Comparison of ENCODE assay signal across 28 cellular contexts in genomic region chr1:32208463-32208862, GRCh38. TPM values are rescaled to one million over a fixed set of nuclear protein-coding genes. Genes with fewer than 3 reads are reported as not detected.
DNase-seq lines count a peak whose midpoint lies in the region; ATAC-seq, FAIRE-seq and TF ChIP-seq lines count a peak whose summit lies in the region.
"Had no signal": no experiment of that assay in that cellular context is flagged by ENCODE, and none has a peak within 500 bp of the region (broad histone marks: within the 10 kb centered on the region; RNA-seq: fewer than 3 reads in every experiment).

No MANE protein-coding gene starts in this region.

- peaks cover 33% of the 10 kb centered on the region for H3K4me1 ChIP-seq in BLaER1
- peaks cover 10 to 31% of the 10 kb centered on the region in 2 experiments; a peak in 4 of 5 replicates for H3K4me1 ChIP-seq in K562 (replicated peaks in 1 of 2; ENCODE audit: control insufficient read depth in 2 of 2, insufficient read depth in 2 of 2, low read length in 2 of 2)
- H3K4me1 ChIP-seq in skeletal muscle tissue (ENCODE audit: control insufficient read depth in 3 of 3, insufficient read depth in 3 of 3, low read length in 3 of 3) = peaks cover 25 to 30% (median 29%) of the 10 kb centered on the region in 3 donors

- peaks cover 4% of the 10 kb centered on the region for H3K9me1 ChIP-seq in K562 (ENCODE audit: control insufficient read depth, insufficient read depth, low read length)

- peak overlapping the region; percentile 59 for H3K27ac Mint-ChIP-seq in HFFc6
- H3K27ac Mint-ChIP-seq: natural killer cell treated with Interleukin-12 subunit alpha and Interleukin-12 subunit beta and Interleukin-15 and Interleukin-18, amount 100 ng/mL, for 72 hours had no signal

- FAIRE-seq in K562 (lab: Jason Lieb, UNC) = no peak
- FAIRE-seq: HTR-8/SVneo had no signal

- no peak for TF ChIP-seq CTCF in HFFc6 (IDR thresholded peaks at IDR 0.05)
- no peak for TF ChIP-seq CTCF in K562 (IDR thresholded peaks at IDR 0.05 in 2 of 3, conservative IDR thresholded peaks at IDR 0.05 in 1 of 3; ENCODE audit: insufficient read depth in 2 of 3, low read depth in 1 of 3, low read length in 3 of 3)

- CTCF ChIA-PET in K562 (lab: Yijun Ruan, JAX; ENCODE audit: low intra/inter-chr PET ratio) = interaction anchor here (0.7 kb wide), 1 partner anchor 90 kb away, joined by 3 read pairs; no protein-coding TSS in a partner anchor

- H3K4me3 Mint-ChIP-seq in HFFc6 = no peak overlapping the region
- H3K4me3 Mint-ChIP-seq: CD14-positive monocyte; natural killer cell treated with Interleukin-12 subunit alpha and Interleukin-12 subunit beta and Interleukin-15 and Interleukin-18, amount 100 ng/mL, for 72 hours had no signal

- peaks cover 1% of the 10 kb centered on the region for H3K27me3 Mint-ChIP-seq in HFFc6 (ENCODE audit: insufficient read depth)
- H3K27me3 Mint-ChIP-seq: natural killer cell treated with Interleukin-12 subunit alpha and Interleukin-12 subunit beta and Interleukin-15 and Interleukin-18, amount 100 ng/mL, for 72 hours had no signal

- peaks cover 20% of the 10 kb centered on the region for H3K4me1 Mint-ChIP-seq in HFFc6 (ENCODE audit: low read depth)

- H3K9me3 ChIP-seq in BLaER1 (no peaks in the 10 kb centered on the region), K562 (replicated peaks; ENCODE audit: control insufficient read depth, insufficient read depth, low read depth, low read length) (no peaks in the 10 kb centered on the region), skeletal muscle tissue (ENCODE audit: control insufficient read depth in 3 of 3, low read length in 3 of 3) (no peaks in the 10 kb centered on the region)
- H3K9me3 ChIP-seq: ovary, SK-N-SH, upper lobe of right lung had no signal

- H4K20me1 ChIP-seq in BLaER1 (no peaks in the 10 kb centered on the region), K562 (replicated peaks; ENCODE audit: control insufficient read depth, insufficient read depth, low read length) (no peaks in the 10 kb centered on the region)

- POLR2A ChIA-PET in K562 (lab: Yijun Ruan, JAX) = interaction anchor here (0.5 to 7.8 kb wide), 6 partner anchors 7 to 127 kb away, joined by 3 to 80 read pairs (median 4); partner anchors contain the start of gene CCDC28B

- peak overlapping the region; percentile 15; the same call in 1 of the 2 replicates for H3K4me2 ChIP-seq in BLaER1
- no peak overlapping the region for H3K4me2 ChIP-seq in K562 (ENCODE audit: insufficient read depth, low read length)
- H3K4me2 ChIP-seq: KMS-11, SK-N-SH had no signal

- no TSS peak for BruUV-seq in K562 (replicated peaks; lab: Mats Ljungman, UMichigan)

- no peak for TF ChIP-seq POLR2A in K562 (conservative IDR thresholded peaks at IDR 0.05)

- no peak for TF ChIP-seq RAD21 in K562 (CRISPR knock-in tag; conservative IDR thresholded peaks at IDR 0.05 in 1 of 2, IDR thresholded peaks at IDR 0.05 in 1 of 2)

- DNase-seq in HFFc6 = no peak
- DNase-seq in K562 (ENCODE audit: extremely low read depth in 1 of 4, low spot score in 3 of 4) = no peak
- no peak for DNase-seq in DMS53 (lab: John Stamatoyannopoulos, UW)
- DNase-seq in head of caudate nucleus = no peak
- DNase-seq: activated CD4-positive, alpha-beta T cell treated with anti-CD3 and anti-CD28 coated beads for 4 hours; activated naive CD4-positive, alpha-beta T cell; activated T-cell treated with anti-CD3 and anti-CD28 coated beads, Interleukin-2, amount 50 U/mL, for 48 hours; glutamatergic neuron; H9; islet precursor cell; retina; stimulated activated CD4-positive, alpha-beta T cell treated with anti-CD3 and anti-CD28 coated beads, Interleukin-2, amount 100 ng/mL, for 24 hours; T-helper 2 cell; upper lobe of right lung had no signal

- H3K27ac ChIP-seq in BLaER1 = no peak overlapping the region
- no peak overlapping the region for H3K27ac ChIP-seq in K562 (ENCODE audit: extremely low read depth, low read depth, low read length)
- peak overlapping the region; percentile 12 for H3K27ac ChIP-seq in skeletal muscle tissue (ENCODE audit: low read depth, low read length)
- H3K27ac ChIP-seq: brain microvascular endothelial cell, KMS-11, ovary, upper lobe of right lung had no signal

- H3K79me2 ChIP-seq in K562 (ENCODE audit: control insufficient read depth, insufficient read depth, low read length) = peaks cover 13% of the 10 kb centered on the region

- TF ChIP-seq EP300 in K562 (IDR thresholded peaks at IDR 0.05; ENCODE audit: low read length) = no peak

- ATAC-seq in K562 = no peak
- ATAC-seq in GM19452 (IDR thresholded peaks at IDR 0.05; ENCODE audit: unreplicated experiment) = no peak
- ATAC-seq in HG02588 (IDR thresholded peaks at IDR 0.05; ENCODE audit: unreplicated experiment) = no peak
- ATAC-seq: natural killer cell treated with Interleukin-12 subunit alpha and Interleukin-12 subunit beta and Interleukin-15 and Interleukin-18, amount 100 ng/mL, for 72 hours had no signal

- H3K36me3 Mint-ChIP-seq in HFFc6 (ENCODE audit: low read depth) = peaks cover 7% of the 10 kb centered on the region; the same call in 1 of the 2 replicates
- H3K36me3 Mint-ChIP-seq: CD14-positive monocyte; natural killer cell treated with Interleukin-12 subunit alpha and Interleukin-12 subunit beta and Interleukin-15 and Interleukin-18, amount 100 ng/mL, for 72 hours had no signal

- intact Hi-C loops in K562 (cut with micrococcal nuclease) = loop anchor here (5.0 kb wide), 1 partner anchor 39 kb away; the partner anchor contains the start of gene FAM167B
- intact Hi-C loops in head of caudate nucleus (cut with DNase I) = no loop called here

- H2AFZ ChIP-seq in K562 (ENCODE audit: low read depth, low read length) = no peak overlapping the region

- H3K36me3 ChIP-seq in BLaER1 (peaks cover 29% of the 10 kb centered on the region; the same call in 1 of the 2 replicates), K562 (ENCODE audit: control insufficient read depth, insufficient read depth, low read length) (peaks cover 28% of the 10 kb centered on the region; the same call in 2 of the 3 replicates), skeletal muscle tissue (ENCODE audit: control insufficient read depth in 3 of 3, insufficient read depth in 3 of 3, low read length in 3 of 3) (peaks cover 0 to 18% (median 12%) of the 10 kb centered on the region in 3 donors)
- H3K36me3 ChIP-seq: ovary, upper lobe of right lung had no signal

- 82% methylated on average over 7 of the region's 7 CpGs for WGBS in K562 (ENCODE audit: insufficient coverage, low coverage, missing lambda C conversion rate)

- no peaks in the 10 kb centered on the region for H3K9me3 Mint-ChIP-seq in HFFc6
- H3K9me3 Mint-ChIP-seq: H9; natural killer cell treated with Interleukin-12 subunit alpha and Interleukin-12 subunit beta and Interleukin-15 and Interleukin-18, amount 100 ng/mL, for 72 hours had no signal

- H3K9ac ChIP-seq in BLaER1 (no peak overlapping the region), K562 (ENCODE audit: insufficient read depth in 1 of 2, low read depth in 2 of 2, low read length in 2 of 2) (no peak overlapping the region; a peak in 1 of 4 replicates), skeletal muscle tissue (ENCODE audit: low read depth in 1 of 3, low read length in 3 of 3) (no peak overlapping the region)
- H3K9ac ChIP-seq: KMS-11, SK-N-SH had no signal

- H3K27me3 ChIP-seq in BLaER1 = no peaks in the 10 kb centered on the region
- no peaks in the 10 kb centered on the region for H3K27me3 ChIP-seq in K562 (ENCODE audit: control insufficient read depth in 2 of 2, insufficient read depth in 2 of 2, low read length in 2 of 2)
- no peaks in the 10 kb centered on the region for H3K27me3 ChIP-seq in skeletal muscle tissue (ENCODE audit: control insufficient read depth in 3 of 3, insufficient read depth in 3 of 3, low read length in 3 of 3)
- H3K27me3 ChIP-seq: brain microvascular endothelial cell, ovary, upper lobe of right lung had no signal

- in situ Hi-C loops in K562 (cut with MboI) = no loop called here

- H3K4me3 ChIP-seq in BLaER1 (no peak overlapping the region), K562 (no peak overlapping the region), skeletal muscle tissue (ENCODE audit: low read length in 3 of 3) (no peak overlapping the region)
- H3K4me3 ChIP-seq: ovary, upper lobe of right lung had no signal

RNA-seq across cellular contexts. Expression of gene DCDC2B, which starts 0.4 kb away (rescaled TPM):
- total RNA-seq in HFFc6 (2021; fragmentation: NEBNext Ultra II Directional; extraction: Animal tissue kit (Norgen Biotek cat#: 25700)) = not detected
- 0.37 and 0.56 TPM in 2 replicates for total RNA-seq in K562 (2011; cell fraction: chromatin; rRNA removed; ENCODE audit: low replicate concordance)
- 0.26 and 0.83 TPM in 2 replicates for total RNA-seq in K562 (2011; cell fraction: nucleolus; rRNA removed)
- total RNA-seq in K562 (2011; cell fraction: nucleoplasm; rRNA removed) = 0.38 and 0.44 TPM in 2 replicates
- not detected in 2 replicates for total RNA-seq in K562 (2014; rRNA removed)
- total RNA-seq in K562 (2014; rRNA removed; fragmentation: Illumina TruSeq; extraction: Trizol) = not detected in 2 replicates
- total RNA-seq in K562 (2015; rRNA removed; fragmentation: Illumina TruSeq; extraction: Trizol) = not detected in 2 replicates
- total RNA-seq in K562 (2021) = not detected in 2 replicates
- polyA plus RNA-seq in K562 (2011; rRNA removed) = not detected in 2 replicates
- polyA plus RNA-seq in K562 (2011; cell fraction: cytosol; rRNA removed) = 0.03 TPM in 1 of 2 replicates, not detected in the other
- 0.08 and 0.09 TPM in 2 replicates for polyA plus RNA-seq in K562 (2011; cell fraction: nucleus; rRNA removed)
- 0.04 and 0.26 TPM in 2 replicates for polyA plus RNA-seq in K562 (2012)
- polyA plus RNA-seq in K562 (2014; fragmentation: Illumina TruSeq; extraction: Trizol) = not detected in 2 replicates
- not detected for polyA plus RNA-seq in K562 (2014; fragmentation: Nextera tagmentation; extraction: Ambion mirVana)
- not detected in 2 replicates for polyA plus RNA-seq in K562 (2014; rRNA removed)
- polyA minus RNA-seq in K562 (2011; rRNA and poly(A)+ RNA removed) = 0.11 and 0.12 TPM in 2 replicates
- not detected in 2 replicates for polyA minus RNA-seq in K562 (2011; cell fraction: cytosol; rRNA and poly(A)+ RNA removed)
- 0.27 and 0.78 TPM in 2 replicates for polyA minus RNA-seq in K562 (2011; cell fraction: nucleus; rRNA and poly(A)+ RNA removed)
- not detected for total RNA-seq in skeletal muscle tissue
- total RNA-seq: chondrocyte, H9, left ventricle myocardium superior, subcutaneous adipose tissue, upper lobe of right lung had no signal
- polyA plus RNA-seq: CD14-positive monocyte, SK-N-SH had no signal

RNA-seq across cellular contexts. Expression of gene IQCC, which starts 3.0 kb away (rescaled TPM):
- 1 to 10 TPM in 5 of 6 experiments, under 1 TPM in 1; 0.81 to 2.4 (median 2.2) TPM for total RNA-seq in HFFc6 (2021; fragmentation: NEBNext Ultra II Directional; extraction: Animal tissue kit (Norgen Biotek cat#: 25700))
- total RNA-seq in K562 (2011; cell fraction: chromatin; rRNA removed; ENCODE audit: low replicate concordance) = 18.6 and 38.8 TPM in 2 replicates
- 26.5 and 29.7 TPM in 2 replicates for total RNA-seq in K562 (2011; cell fraction: nucleolus; rRNA removed)
- 17.0 and 24.6 TPM in 2 replicates for total RNA-seq in K562 (2011; cell fraction: nucleoplasm; rRNA removed)
- total RNA-seq in K562 (2014; rRNA removed) (12.4 and 12.6 TPM in 2 replicates), K562 (2014; rRNA removed; fragmentation: Illumina TruSeq; extraction: Trizol) (10.6 and 11.5 TPM in 2 replicates), K562 (2015; rRNA removed; fragmentation: Illumina TruSeq; extraction: Trizol) (12.7 and 13.2 TPM in 2 replicates), K562 (2021) (6.6 and 8.1 TPM in 2 replicates), skeletal muscle tissue (2.6 TPM)
- polyA plus RNA-seq in K562 (2011; rRNA removed) (10.6 and 10.7 TPM in 2 replicates), K562 (2014; fragmentation: Illumina TruSeq; extraction: Trizol) (14.9 and 16.5 TPM in 2 replicates), K562 (2014; fragmentation: Nextera tagmentation; extraction: Ambion mirVana) (10 to 100 TPM in 1 of 2 experiments, 1 to 10 TPM in 1; 8.4 to 10.4 TPM), K562 (2014; rRNA removed) (12.4 and 13.9 TPM in 2 replicates)
- 7.5 and 8.4 TPM in 2 replicates for polyA plus RNA-seq in K562 (2011; cell fraction: cytosol; rRNA removed)
- polyA plus RNA-seq in K562 (2011; cell fraction: nucleus; rRNA removed) = 11.3 and 15.9 TPM in 2 replicates
- polyA plus RNA-seq in K562 (2012) = 6.8 and 7.8 TPM in 2 replicates
- 5.3 and 6.4 TPM in 2 replicates for polyA minus RNA-seq in K562 (2011; rRNA and poly(A)+ RNA removed)
- polyA minus RNA-seq in K562 (2011; cell fraction: cytosol; rRNA and poly(A)+ RNA removed) = 4.1 and 4.3 TPM in 2 replicates
- polyA minus RNA-seq in K562 (2011; cell fraction: nucleus; rRNA and poly(A)+ RNA removed) = 8.9 and 14.0 TPM in 2 replicates

RNA-seq across cellular contexts. Expression of gene CCDC28B, which starts 8.1 kb away (rescaled TPM):
- total RNA-seq in HFFc6 (2021; fragmentation: NEBNext Ultra II Directional; extraction: Animal tissue kit (Norgen Biotek cat#: 25700)) = 10 to 100 TPM; 12.5 to 15.7 (median 15.3) TPM
- 11.5 and 23.4 TPM in 2 replicates for total RNA-seq in K562 (2011; cell fraction: chromatin; rRNA removed; ENCODE audit: low replicate concordance)
- 20.0 and 22.0 TPM in 2 replicates for total RNA-seq in K562 (2011; cell fraction: nucleolus; rRNA removed)
- total RNA-seq in K562 (2011; cell fraction: nucleoplasm; rRNA removed) = 16.6 and 19.8 TPM in 2 replicates
- total RNA-seq in K562 (2014; rRNA removed) = 51.9 and 59.5 TPM in 2 replicates
- total RNA-seq in K562 (2014; rRNA removed; fragmentation: Illumina TruSeq; extraction: Trizol) = 14.3 and 17.3 TPM in 2 replicates
- 42.2 and 44.4 TPM in 2 replicates for total RNA-seq in K562 (2015; rRNA removed; fragmentation: Illumina TruSeq; extraction: Trizol)
- 48.0 and 50.6 TPM in 2 replicates for total RNA-seq in K562 (2021)
- polyA plus RNA-seq in K562 (2011; rRNA removed) = 29.3 and 29.4 TPM in 2 replicates
- 38.3 and 45.4 TPM in 2 replicates for polyA plus RNA-seq in K562 (2011; cell fraction: cytosol; rRNA removed)
- polyA plus RNA-seq in K562 (2011; cell fraction: nucleus; rRNA removed) = 22.5 and 26.4 TPM in 2 replicates
- 44.3 and 77.3 TPM in 2 replicates for polyA plus RNA-seq in K562 (2012)
- polyA plus RNA-seq in K562 (2014; fragmentation: Illumina TruSeq; extraction: Trizol) = 31.7 and 45.4 TPM in 2 replicates
- polyA plus RNA-seq in K562 (2014; fragmentation: Nextera tagmentation; extraction: Ambion mirVana) = 10 to 100 TPM in 1 of 2 experiments, 1 to 10 TPM in 1; 5.7 to 14.5 TPM
- 54.5 and 56.6 TPM in 2 replicates for polyA plus RNA-seq in K562 (2014; rRNA removed)
- 15.4 and 16.3 TPM in 2 replicates for polyA minus RNA-seq in K562 (2011; rRNA and poly(A)+ RNA removed)
- 16.2 and 17.0 TPM in 2 replicates for polyA minus RNA-seq in K562 (2011; cell fraction: cytosol; rRNA and poly(A)+ RNA removed)
- 7.1 and 7.9 TPM in 2 replicates for polyA minus RNA-seq in K562 (2011; cell fraction: nucleus; rRNA and poly(A)+ RNA removed)
- total RNA-seq in skeletal muscle tissue = 58.5 TPM

RNA-seq across cellular contexts. Expression of gene TMEM234, which starts 13.7 kb away (rescaled TPM):
- total RNA-seq in HFFc6 (2021; fragmentation: NEBNext Ultra II Directional; extraction: Animal tissue kit (Norgen Biotek cat#: 25700)) = 10 to 100 TPM; 18.5 to 23.7 (median 20.3) TPM
- 56.9 and 137 TPM in 2 replicates for total RNA-seq in K562 (2011; cell fraction: chromatin; rRNA removed; ENCODE audit: low replicate concordance)
- 60.9 and 62.4 TPM in 2 replicates for total RNA-seq in K562 (2011; cell fraction: nucleolus; rRNA removed)
- 56.3 and 58.4 TPM in 2 replicates for total RNA-seq in K562 (2011; cell fraction: nucleoplasm; rRNA removed)
- total RNA-seq in K562 (2014; rRNA removed) (5.0 and 8.6 TPM in 2 replicates), K562 (2014; rRNA removed; fragmentation: Illumina TruSeq; extraction: Trizol) (8.3 and 8.4 TPM in 2 replicates), K562 (2015; rRNA removed; fragmentation: Illumina TruSeq; extraction: Trizol) (7.6 and 7.8 TPM in 2 replicates), K562 (2021) (12.1 and 14.1 TPM in 2 replicates), skeletal muscle tissue (10.4 TPM)
- polyA plus RNA-seq in K562 (2011; rRNA removed) (7.7 and 9.0 TPM in 2 replicates), K562 (2014; fragmentation: Illumina TruSeq; extraction: Trizol) (7.2 and 7.3 TPM in 2 replicates), K562 (2014; fragmentation: Nextera tagmentation; extraction: Ambion mirVana) (1 to 10 TPM; 6.2 to 6.8 TPM), K562 (2014; rRNA removed) (10.4 and 12.9 TPM in 2 replicates)
- 8.2 and 9.2 TPM in 2 replicates for polyA plus RNA-seq in K562 (2011; cell fraction: cytosol; rRNA removed)
- 47.7 and 56.1 TPM in 2 replicates for polyA plus RNA-seq in K562 (2011; cell fraction: nucleus; rRNA removed)
- 13.3 and 20.9 TPM in 2 replicates for polyA plus RNA-seq in K562 (2012)
- polyA minus RNA-seq in K562 (2011; rRNA and poly(A)+ RNA removed) = 13.7 and 15.3 TPM in 2 replicates
- 4.9 and 6.8 TPM in 2 replicates for polyA minus RNA-seq in K562 (2011; cell fraction: cytosol; rRNA and poly(A)+ RNA removed)
- 20.2 and 22.9 TPM in 2 replicates for polyA minus RNA-seq in K562 (2011; cell fraction: nucleus; rRNA and poly(A)+ RNA removed)

RNA-seq across cellular contexts. Expression of gene EIF3I, which starts 13.7 kb away (rescaled TPM):
- total RNA-seq in HFFc6 (2021; fragmentation: NEBNext Ultra II Directional; extraction: Animal tissue kit (Norgen Biotek cat#: 25700)) = 100 to 1,000 TPM; 279 to 313 (median 285) TPM
- total RNA-seq in K562 (2011; cell fraction: chromatin; rRNA removed; ENCODE audit: low replicate concordance) = 50.6 and 100.0 TPM in 2 replicates
- total RNA-seq in K562 (2011; cell fraction: nucleolus; rRNA removed) = 121 and 134 TPM in 2 replicates
- total RNA-seq in K562 (2011; cell fraction: nucleoplasm; rRNA removed) = 115 and 118 TPM in 2 replicates
- total RNA-seq in K562 (2014; rRNA removed) (472 and 537 TPM in 2 replicates), K562 (2014; rRNA removed; fragmentation: Illumina TruSeq; extraction: Trizol) (678 and 704 TPM in 2 replicates), K562 (2015; rRNA removed; fragmentation: Illumina TruSeq; extraction: Trizol) (535 and 541 TPM in 2 replicates), K562 (2021) (383 and 414 TPM in 2 replicates), skeletal muscle tissue (171 TPM)
- polyA plus RNA-seq in K562 (2011; rRNA removed) (527 and 635 TPM in 2 replicates), K562 (2014; fragmentation: Illumina TruSeq; extraction: Trizol) (942 and 1,045 TPM in 2 replicates), K562 (2014; fragmentation: Nextera tagmentation; extraction: Ambion mirVana) (1,000 to 10,000 TPM; 1,337 to 1,526 TPM), K562 (2014; rRNA removed) (477 and 567 TPM in 2 replicates)
- 872 and 984 TPM in 2 replicates for polyA plus RNA-seq in K562 (2011; cell fraction: cytosol; rRNA removed)
- 91.5 and 111 TPM in 2 replicates for polyA plus RNA-seq in K562 (2011; cell fraction: nucleus; rRNA removed)
- 448 and 511 TPM in 2 replicates for polyA plus RNA-seq in K562 (2012)
- 821 and 928 TPM in 2 replicates for polyA minus RNA-seq in K562 (2011; rRNA and poly(A)+ RNA removed)
- polyA minus RNA-seq in K562 (2011; cell fraction: cytosol; rRNA and poly(A)+ RNA removed) = 319 and 347 TPM in 2 replicates
- polyA minus RNA-seq in K562 (2011; cell fraction: nucleus; rRNA and poly(A)+ RNA removed) = 68.9 and 81.6 TPM in 2 replicates
